Comparison of ENCODE assay signal across 1 cellular context in the genomic region with DNA sequence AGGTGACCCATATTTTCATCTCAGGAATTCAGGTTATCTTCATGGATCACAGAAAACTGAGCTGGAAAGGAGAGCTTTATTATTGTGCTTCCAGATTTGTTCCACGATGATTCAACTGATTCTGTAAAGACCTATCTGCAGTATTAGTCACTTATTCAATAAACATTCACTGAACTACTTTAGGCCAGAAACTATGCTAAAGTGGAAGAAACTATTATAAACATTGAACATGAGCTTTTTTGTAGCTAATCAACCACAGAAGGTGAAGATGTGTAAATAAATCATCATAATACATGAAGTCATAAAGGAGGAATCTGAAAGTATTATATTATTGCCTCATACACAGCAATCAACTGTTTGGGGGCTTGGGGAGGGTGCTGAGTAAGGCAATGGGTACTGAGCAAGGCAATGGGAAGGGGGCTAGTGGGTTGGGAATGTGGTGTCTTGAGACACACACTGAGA.
TF ChIP-seq lines count a peak whose summit lies in the region.

No MANE protein-coding gene starts in this region.

TF ChIP-seq in IMR-90, 13 proteins besides CTCF, POLR2A, EP300 and RAD21:
- TF ChIP-seq, protein P1, sequence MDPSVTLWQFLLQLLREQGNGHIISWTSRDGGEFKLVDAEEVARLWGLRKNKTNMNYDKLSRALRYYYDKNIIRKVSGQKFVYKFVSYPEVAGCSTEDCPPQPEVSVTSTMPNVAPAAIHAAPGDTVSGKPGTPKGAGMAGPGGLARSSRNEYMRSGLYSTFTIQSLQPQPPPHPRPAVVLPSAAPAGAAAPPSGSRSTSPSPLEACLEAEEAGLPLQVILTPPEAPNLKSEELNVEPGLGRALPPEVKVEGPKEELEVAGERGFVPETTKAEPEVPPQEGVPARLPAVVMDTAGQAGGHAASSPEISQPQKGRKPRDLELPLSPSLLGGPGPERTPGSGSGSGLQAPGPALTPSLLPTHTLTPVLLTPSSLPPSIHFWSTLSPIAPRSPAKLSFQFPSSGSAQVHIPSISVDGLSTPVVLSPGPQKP (IDR thresholded peaks at IDR 0.05; ENCODE audit: borderline replicate concordance, low read depth, low read length) = no peak
- TF ChIP-seq CEBPB (IDR thresholded peaks at IDR 0.05; ENCODE audit: low read depth, low read length) = peak; percentile 96
- 0 out of 2 replicates have a peak, but pooled peaks have one; percentile 33 for TF ChIP-seq MAZ (IDR thresholded peaks at IDR 0.05; ENCODE audit: borderline replicate concordance, low read depth, low read length)
- TF ChIP-seq FOS (IDR thresholded peaks at IDR 0.05; ENCODE audit: low read depth, low read length) = peak; percentile 90
- TF ChIP-seq NFE2L2 (IDR thresholded peaks at IDR 0.05; ENCODE audit: low read depth, low read length) = peak; percentile 3; the same call in 1 of the 2 replicates
- peak; percentile 1; the same call in 1 of the 2 replicates for TF ChIP-seq MAFK (IDR thresholded peaks at IDR 0.05; ENCODE audit: low read depth, low read length)
- peak; percentile 61; the same call in 1 of the 2 replicates for TF ChIP-seq BHLHE40 (IDR thresholded peaks at IDR 0.05; ENCODE audit: low read depth, low read length)
- no peak for TF ChIP-seq RFX5 (IDR thresholded peaks at IDR 0.05; ENCODE audit: low read depth, low read length)
